ENCODE assay signal across 8 cellular contexts in the genomic region with DNA sequence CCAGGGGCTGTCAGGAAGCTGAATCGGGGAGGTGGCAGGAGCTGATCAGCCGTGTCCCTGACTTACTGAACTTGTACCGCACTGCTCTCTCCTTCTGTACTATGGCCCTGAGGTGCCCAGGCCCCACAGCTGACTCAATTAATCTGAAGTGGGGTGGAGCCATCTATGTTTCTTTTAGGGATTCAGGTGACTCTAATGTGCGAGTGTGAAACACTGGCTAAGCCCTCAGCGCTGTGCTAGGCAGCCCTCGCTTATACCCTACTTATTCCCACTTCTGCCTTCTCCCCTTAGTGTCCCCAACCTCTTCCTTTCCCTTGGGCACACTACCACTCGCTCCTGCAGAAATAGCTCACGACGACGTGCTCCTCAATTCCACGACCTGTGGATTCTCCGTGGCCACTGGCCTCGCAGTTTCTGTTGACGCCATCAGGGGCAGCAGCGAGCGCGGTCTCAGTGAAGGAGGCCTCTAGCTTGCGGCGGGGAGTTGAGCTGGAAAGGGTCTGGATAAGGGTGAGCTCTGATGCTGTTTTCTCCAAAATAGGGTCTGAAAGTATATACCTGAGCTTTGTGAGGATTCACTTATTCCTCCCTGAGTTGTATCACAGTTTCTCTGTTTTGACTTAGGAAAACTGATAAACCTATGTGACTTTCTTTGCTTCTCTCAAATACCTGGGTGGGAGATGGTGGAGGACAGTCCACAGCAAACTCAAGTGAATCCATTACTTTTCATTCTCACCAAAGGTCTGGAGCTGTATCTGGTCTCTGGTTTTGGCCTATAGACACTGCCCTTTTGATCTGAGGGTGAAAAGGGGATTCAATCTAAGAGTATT.
DNase-seq lines count a peak whose midpoint lies in the region; ATAC-seq and TF ChIP-seq lines count a peak whose summit lies in the region.

No MANE protein-coding gene starts in this region.

- H3K36me3 ChIP-seq in heart right ventricle (no peaks in the 10 kb centered on the region), smooth muscle cell (ENCODE audit: low read depth) (no peaks in the 10 kb centered on the region)

- peak; percentile 56 for ATAC-seq in activated T-helper 17 cell treated with anti-CD3 and anti-CD28 coated beads, Interleukin-2, amount 50 U/mL, for 72 hours (replicated peaks)
- ATAC-seq in heart right ventricle, result peak in 3 of 8 donors; percentile 7 to 63 (median 46)
- ATAC-seq in HG02970 (IDR thresholded peaks at IDR 0.05; ENCODE audit: low FRiP score, unreplicated experiment), result no peak
- ATAC-seq in HG03196 (IDR thresholded peaks at IDR 0.05; ENCODE audit: unreplicated experiment), result no peak

- H3K9me3 Mint-ChIP-seq in activated T-helper 17 cell treated with anti-CD3 and anti-CD28 coated beads, Interleukin-2, amount 50 U/mL, for 72 hours, result no peaks in the 10 kb centered on the region

- H3K4me1 ChIP-seq in heart right ventricle, result peaks cover 0 to 17% (median 6%) of the 10 kb centered on the region in 9 donors
- no peaks in the 10 kb centered on the region for H3K4me1 ChIP-seq in smooth muscle cell (ENCODE audit: low read depth)

- WGBS in heart right ventricle, 2 donors, result 38 to 44% methylated on average over 19 of the region's 19 CpGs
- 33% methylated on average over 19 of the region's 19 CpGs for WGBS in smooth muscle cell (ENCODE audit: low lambda C conversion rate)

- H3K4me1 Mint-ChIP-seq in activated T-helper 17 cell treated with anti-CD3 and anti-CD28 coated beads, Interleukin-2, amount 50 U/mL, for 72 hours, result no peaks in the 10 kb centered on the region

- no peak overlapping the region for H3K9ac ChIP-seq in smooth muscle cell (ENCODE audit: low read depth)

- H3K4me3 ChIP-seq in heart right ventricle (no peak overlapping the region), smooth muscle cell (no peak overlapping the region)

- peak overlapping the region; percentile 15 for H2AFZ ChIP-seq in smooth muscle cell (ENCODE audit: low read depth)

- H3K27me3 ChIP-seq in heart right ventricle (no peaks in the 10 kb centered on the region), smooth muscle cell (ENCODE audit: low read depth) (no peaks in the 10 kb centered on the region)

- no peaks in the 10 kb centered on the region for H3K36me3 Mint-ChIP-seq in activated T-helper 17 cell treated with anti-CD3 and anti-CD28 coated beads, Interleukin-2, amount 50 U/mL, for 72 hours (ENCODE audit: low read depth)

- no peak overlapping the region for H3K4me3 Mint-ChIP-seq in activated T-helper 17 cell treated with anti-CD3 and anti-CD28 coated beads, Interleukin-2, amount 50 U/mL, for 72 hours

- H3K27me3 Mint-ChIP-seq in activated T-helper 17 cell treated with anti-CD3 and anti-CD28 coated beads, Interleukin-2, amount 50 U/mL, for 72 hours, result no peaks in the 10 kb centered on the region

- CTCF ChIA-PET in GM10248 (lab: Yijun Ruan, JAX), result interaction anchor here (0.6 to 2.8 kb wide), 56 partner anchors 10 to 478 kb away, joined by 3 to 33 read pairs (median 4); partner anchors contain the start of gene CHST11

- H3K9me3 ChIP-seq in heart right ventricle (no peaks in the 10 kb centered on the region), smooth muscle cell (replicated peaks; ENCODE audit: low read depth) (no peaks in the 10 kb centered on the region)

- TF ChIP-seq CTCF in GM10248 (IDR thresholded peaks at IDR 0.05; ENCODE audit: control extremely low read depth, extremely low read depth, low read depth, missing control alignments) (peak; percentile 83), heart right ventricle (IDR thresholded peaks at IDR 0.05) (peak; percentile 47 to 80 (median 71)), smooth muscle cell (IDR thresholded peaks at IDR 0.05; ENCODE audit: borderline replicate concordance, insufficient read depth, poor library complexity, severe bottlenecking) (peak; percentile 71)

- no peaks in the 10 kb centered on the region for H4K20me1 ChIP-seq in smooth muscle cell (ENCODE audit: low read depth)

- H3K27ac Mint-ChIP-seq in activated T-helper 17 cell treated with anti-CD3 and anti-CD28 coated beads, Interleukin-2, amount 50 U/mL, for 72 hours, result peak overlapping the region; percentile 8

- POLR2A ChIA-PET in GM10248 (lab: Yijun Ruan, JAX), result no interaction called here

- no peaks in the 10 kb centered on the region for H3F3A ChIP-seq in smooth muscle cell (ENCODE audit: low read depth)

- H3K27ac ChIP-seq in heart right ventricle (no peak overlapping the region), smooth muscle cell (ENCODE audit: low read depth) (no peak overlapping the region)

- H3K4me2 ChIP-seq in smooth muscle cell, result no peak overlapping the region

- intact Hi-C loops in heart right ventricle (cut with DNase I), result loop anchor here in 1 of 10 donors (10.0 kb wide), 1 partner anchor 106 kb away; no protein-coding TSS in a partner anchor

- DNase-seq in GM10248 (ENCODE audit: extremely low spot score), result peak; percentile 31
- DNase-seq in NAMALWA (ENCODE audit: low spot score), result peak; percentile 39
- DNase-seq in heart right ventricle, result peak; percentile 23 to 56
- no peak for DNase-seq in smooth muscle cell (lab: John Stamatoyannopoulos, UW; ENCODE audit: unreplicated experiment)
- DNase-seq in NOMO-1 (lab: John Stamatoyannopoulos, UW; ENCODE audit: unreplicated experiment in 2 of 2), result no peak

- no peaks in the 10 kb centered on the region for H3K79me2 ChIP-seq in smooth muscle cell (ENCODE audit: low read depth)

Comparison
In these comparisons a context has a peak if more than half of its experiments do, and no peak if none do; other contexts are left out.
1. DNase-seq: peak in GM10248 (single experiment), NAMALWA (single experiment) and heart right ventricle (2 of 2); none in smooth muscle cell (single experiment) and NOMO-1 (0 of 2).
2. Peak in every context shown above with its lines, with median percentiles within 50 percentile points of each other: CTCF ChIP-seq.